In the genomic region with DNA sequence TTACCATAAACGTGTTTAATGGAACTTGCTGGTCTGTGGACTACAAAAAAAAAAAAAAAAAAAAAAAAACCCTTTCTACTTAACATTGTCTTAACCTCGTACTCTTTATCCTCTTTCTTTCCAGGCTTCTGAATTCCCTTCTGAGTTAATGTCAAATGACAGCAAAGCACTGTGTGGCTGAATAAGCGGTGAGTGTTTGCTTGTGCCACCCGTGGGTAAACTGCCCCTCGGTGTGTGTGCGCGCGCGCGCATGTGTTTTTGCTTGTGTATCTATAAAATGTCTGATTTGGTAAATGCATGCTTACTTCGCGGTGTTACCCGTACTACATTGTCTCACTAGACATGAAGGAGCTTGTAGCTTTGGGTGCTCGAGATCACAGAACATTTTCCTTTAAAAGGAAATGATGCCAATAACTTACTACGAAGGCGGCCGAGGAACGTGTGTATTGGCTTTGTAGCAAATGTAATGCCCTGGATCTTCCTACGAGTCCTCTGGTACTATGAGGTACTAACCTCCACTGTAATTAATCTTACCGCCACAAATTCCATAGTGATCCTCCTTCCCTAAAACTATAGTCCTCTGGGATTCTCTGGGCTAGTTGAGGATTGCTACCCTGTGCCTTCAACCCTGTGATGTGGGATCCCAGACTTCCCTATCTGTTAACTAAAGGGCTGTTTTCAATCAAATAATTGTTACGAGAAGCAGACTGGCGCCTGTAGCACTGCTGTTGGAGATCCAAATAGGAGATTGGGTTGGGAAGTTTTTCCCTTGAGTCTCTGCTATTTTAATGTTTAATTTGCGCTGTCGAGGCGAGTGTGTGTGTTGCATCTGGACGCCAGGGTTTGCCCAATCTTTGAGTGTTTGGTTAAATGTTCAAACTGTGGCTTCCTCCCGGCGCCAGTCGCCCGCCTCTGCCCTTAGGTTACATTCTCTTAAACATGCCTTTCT, we compare ENCODE assay signal across 8 cellular contexts. TPM values are rescaled to one million over a fixed set of nuclear protein-coding genes. Genes with fewer than 3 reads are reported as not detected.
DNase-seq lines count a peak whose midpoint lies in the region; ATAC-seq and TF ChIP-seq lines count a peak whose summit lies in the region.

No MANE protein-coding gene starts in this region.

- CTCF ChIA-PET in activated CD4-positive, alpha-beta T cell treated with anti-CD3 and anti-CD28 coated beads, Interleukin-2, amount 10 ng/mL, durations not matched to agents 7 days and 5 days (lab: Charles Lee), result interaction anchor here (1.0 to 1.5 kb wide), 3 partner anchors 390 to 1011 kb away, joined by 3 to 6 read pairs (median 3); no protein-coding TSS in a partner anchor

- H3K27me3 Mint-ChIP-seq in activated CD4-positive, alpha-beta T cell treated with anti-CD3 and anti-CD28 coated beads, Interleukin-2, amount 10 ng/mL, durations not matched to agents 7 days and 5 days, result peaks cover 2% of the 10 kb centered on the region
- peaks cover 0 to 2% of the 10 kb centered on the region in 2 donors for H3K27me3 Mint-ChIP-seq in effector memory CD8-positive, alpha-beta T cell

- peak overlapping the region; percentile 92 for H3K27ac Mint-ChIP-seq in activated CD4-positive, alpha-beta T cell treated with anti-CD3 and anti-CD28 coated beads, Interleukin-2, amount 10 ng/mL, durations not matched to agents 7 days and 5 days
- peak overlapping the region; percentile 86 to 99 for H3K27ac Mint-ChIP-seq in effector memory CD8-positive, alpha-beta T cell

- H3K9me3 ChIP-seq in testis, result no peaks in the 10 kb centered on the region

- no peaks in the 10 kb centered on the region for H3K9me3 Mint-ChIP-seq in activated CD4-positive, alpha-beta T cell treated with anti-CD3 and anti-CD28 coated beads, Interleukin-2, amount 10 ng/mL, durations not matched to agents 7 days and 5 days
- H3K9me3 Mint-ChIP-seq in effector memory CD8-positive, alpha-beta T cell, result no peaks in the 10 kb centered on the region

- peaks cover 22% of the 10 kb centered on the region for H3K36me3 Mint-ChIP-seq in activated CD4-positive, alpha-beta T cell treated with anti-CD3 and anti-CD28 coated beads, Interleukin-2, amount 10 ng/mL, durations not matched to agents 7 days and 5 days (ENCODE audit: low read depth)
- peaks cover 66% of the 10 kb centered on the region for H3K36me3 Mint-ChIP-seq in effector memory CD8-positive, alpha-beta T cell (ENCODE audit: insufficient read depth)

- peaks cover 40% of the 10 kb centered on the region for H3K4me1 Mint-ChIP-seq in activated CD4-positive, alpha-beta T cell treated with anti-CD3 and anti-CD28 coated beads, Interleukin-2, amount 10 ng/mL, durations not matched to agents 7 days and 5 days
- H3K4me1 Mint-ChIP-seq in effector memory CD8-positive, alpha-beta T cell (ENCODE audit: low read depth in 2 of 2), result peaks cover 25 to 35% of the 10 kb centered on the region in 2 donors

- peaks cover 15% of the 10 kb centered on the region for H3K4me1 ChIP-seq in testis

- WGBS in testis, 2 donors, result 9 to 18% methylated on average over 30 of the region's 30 CpGs

- DNase-seq in GM03348 (ENCODE audit: low spot score) (peak; percentile 51), NCI-H2196 (lab: John Stamatoyannopoulos, UW; ENCODE audit: unreplicated experiment) (peak; percentile 30), midbrain (lab: John Stamatoyannopoulos, UW) (peak; percentile 53), testis (peak; percentile 56), AG20443 (ENCODE audit: low spot score) (no peak)
- DNase-seq in activated CD4-positive, alpha-beta T cell treated with anti-CD3 and anti-CD28 coated beads, Interleukin-2, amount 10 ng/mL, durations not matched to agents 7 days and 5 days, result peak; percentile 45
- peak; percentile 45 to 50 (median 49) for DNase-seq in effector memory CD8-positive, alpha-beta T cell

- peak overlapping the region; percentile 59 to 66 for H3K27ac ChIP-seq in testis

- no peak for TF ChIP-seq CTCF in testis (IDR thresholded peaks at IDR 0.05)

- H3K4me3 Mint-ChIP-seq in activated CD4-positive, alpha-beta T cell treated with anti-CD3 and anti-CD28 coated beads, Interleukin-2, amount 10 ng/mL, durations not matched to agents 7 days and 5 days, result peak overlapping the region; percentile 92
- H3K4me3 Mint-ChIP-seq in effector memory CD8-positive, alpha-beta T cell, result peak overlapping the region; percentile 95 to 100

- H3K27me3 ChIP-seq in testis, result no peaks in the 10 kb centered on the region

- POLR2A ChIA-PET in activated CD4-positive, alpha-beta T cell treated with anti-CD3 and anti-CD28 coated beads, Interleukin-2, amount 10 ng/mL, durations not matched to agents 7 days and 5 days (lab: Charles Lee), result interaction anchor here (0.6 to 1.8 kb wide), 4 partner anchors 139 to 1723 kb away, joined by 3 to 17 read pairs (median 3); no protein-coding TSS in a partner anchor

- H3K4me3 ChIP-seq in testis, result peak overlapping the region; percentile 59 to 77

- no peaks in the 10 kb centered on the region for H3K36me3 ChIP-seq in testis (ENCODE audit: low read depth, missing control alignments)

- no peak for ATAC-seq in effector memory CD8-positive, alpha-beta T cell (replicated peaks)
- ATAC-seq in GM19324 (IDR thresholded peaks at IDR 0.05; ENCODE audit: low FRiP score, unreplicated experiment), result no peak

- intact Hi-C loops in testis (cut with DNase I; ENCODE audit: low total_unique reads), result no loop called here

- TF ChIP-seq POLR2A in testis (IDR thresholded peaks at IDR 0.05), result no peak

RNA-seq across cellular contexts. Expression of a gene that starts 1.1 kb away (rescaled TPM):
- total RNA-seq in activated CD4-positive, alpha-beta T cell treated with anti-CD3 and anti-CD28 coated beads, Interleukin-2, amount 10 ng/mL, durations not matched to agents 7 days and 5 days, result 100 to 1,000 TPM; 126 to 134 TPM
- total RNA-seq in testis, result 10 to 100 TPM; 48.8 to 87.2 TPM
- polyA plus RNA-seq in testis (ENCODE audit: insufficient read depth, low read depth, low replicate concordance), result 31.3 TPM
